ENCODE assay signal across 13 cellular contexts in genomic region chr9:126720661-126721530, GRCh38.
DNase-seq lines count a peak whose midpoint lies in the region; ATAC-seq and TF ChIP-seq lines count a peak whose summit lies in the region.
"Had no signal": no experiment of that assay in that cellular context is flagged by ENCODE, and none has a peak within 500 bp of the region (broad histone marks: within the 10 kb centered on the region; RNA-seq: fewer than 3 reads in every experiment).

No MANE protein-coding gene starts in this region.

- no peak for ATAC-seq in natural killer cell treated with Interleukin-12 subunit alpha and Interleukin-12 subunit beta and Interleukin-15 and Interleukin-18, amount 100 ng/mL, for 72 hours

- TF ChIP-seq CTCF in CD14-positive monocyte (IDR thresholded peaks at IDR 0.05) (no peak), GM13976 (IDR thresholded peaks at IDR 0.05; ENCODE audit: borderline replicate concordance, control extremely low read depth, extremely low read depth, insufficient read depth, missing control alignments) (no peak)

- H3K27ac Mint-ChIP-seq in CD14-positive monocyte: peak overlapping the region; percentile 92 to 99 (median 98)
- H3K27ac Mint-ChIP-seq in IgD-negative memory B cell: peak overlapping the region; percentile 93 to 95 (median 94)
- H3K27ac Mint-ChIP-seq in activated naive CD8-positive, alpha-beta T cell treated with anti-CD3 and anti-CD28 coated beads for 36 hours: peak overlapping the region; percentile 70
- H3K27ac Mint-ChIP-seq in natural killer cell treated with Interleukin-12 subunit alpha and Interleukin-12 subunit beta and Interleukin-15 and Interleukin-18, amount 100 ng/mL, for 72 hours: peak overlapping the region; percentile 76 to 85

- H3K4me3 Mint-ChIP-seq in CD14-positive monocyte: peak overlapping the region; percentile 61 to 86
- H3K4me3 Mint-ChIP-seq in IgD-negative memory B cell: peak overlapping the region; percentile 49 to 95 (median 92)
- H3K4me3 Mint-ChIP-seq in activated naive CD8-positive, alpha-beta T cell treated with anti-CD3 and anti-CD28 coated beads for 36 hours: peak overlapping the region; percentile 19
- peak overlapping the region; percentile 88 for H3K4me3 Mint-ChIP-seq in natural killer cell treated with Interleukin-12 subunit alpha and Interleukin-12 subunit beta and Interleukin-15 and Interleukin-18, amount 100 ng/mL, for 72 hours

- intact Hi-C loops in CD14-positive monocyte (cut with micrococcal nuclease): no loop called here

- in situ Hi-C loops in GM13976 (cut with MboI; ENCODE audit: low sequenced_read_pairs, unreplicated experiment): no loop called here

- H3K9me3 Mint-ChIP-seq in CD14-positive monocyte: peaks cover 0 to 4% (median 0%) of the 10 kb centered on the region in 7 donors
- H3K9me3 Mint-ChIP-seq in IgD-negative memory B cell: no peaks in the 10 kb centered on the region
- no peaks in the 10 kb centered on the region for H3K9me3 Mint-ChIP-seq in activated naive CD8-positive, alpha-beta T cell treated with anti-CD3 and anti-CD28 coated beads for 36 hours
- no peaks in the 10 kb centered on the region for H3K9me3 Mint-ChIP-seq in natural killer cell treated with Interleukin-12 subunit alpha and Interleukin-12 subunit beta and Interleukin-15 and Interleukin-18, amount 100 ng/mL, for 72 hours

- H3K4me1 Mint-ChIP-seq in CD14-positive monocyte (peaks cover 51% of the 10 kb centered on the region), IgD-negative memory B cell (peaks cover 30 to 35% (median 33%) of the 10 kb centered on the region in 3 donors)
- H3K4me1 Mint-ChIP-seq in activated naive CD8-positive, alpha-beta T cell treated with anti-CD3 and anti-CD28 coated beads for 36 hours: peaks cover 36% of the 10 kb centered on the region
- H3K4me1 Mint-ChIP-seq in natural killer cell treated with Interleukin-12 subunit alpha and Interleukin-12 subunit beta and Interleukin-15 and Interleukin-18, amount 100 ng/mL, for 72 hours (ENCODE audit: low read depth in 2 of 2): peaks cover 42 to 47% of the 10 kb centered on the region in 2 donors

- no peak for DNase-seq in CD14-positive monocyte (ENCODE audit: low spot score)
- DNase-seq in activated naive CD8-positive, alpha-beta T cell treated with anti-CD3 and anti-CD28 coated beads for 36 hours: no peak
- no peak for DNase-seq in natural killer cell treated with Interleukin-12 subunit alpha and Interleukin-12 subunit beta and Interleukin-15 and Interleukin-18, amount 100 ng/mL, for 72 hours (ENCODE audit: low spot score)
- DNase-seq in MV-4-11 (lab: John Stamatoyannopoulos, UW): no peak
- DNase-seq in iPS-NIHi11 (ENCODE audit: low spot score): no peak
- DNase-seq in stimulated activated CD8-positive, alpha-beta memory T cell treated with anti-CD3 and anti-CD28 coated beads, Interleukin-4, amount 100 ng/mL, for 48 hours: no peak
- no peak for DNase-seq in GM13976 (ENCODE audit: low spot score)
- DNase-seq: activated CD4-positive, alpha-beta T cell treated with anti-CD3 and anti-CD28 coated beads, Interleukin-2, amount 50 U/mL, for 4 hours; BE2C; midbrain; NCI-H2171 treated with DMSO at 0.1 percent for 48 hours; stimulated activated CD4-positive, alpha-beta T cell treated with anti-CD3 and anti-CD28 coated beads, Interleukin-1b, Interleukin-23, amount 100 ng/mL, for 48 hours had no signal

- H3K36me3 Mint-ChIP-seq in CD14-positive monocyte (no peaks in the 10 kb centered on the region), IgD-negative memory B cell (peaks cover 2% of the 10 kb centered on the region)
- H3K36me3 Mint-ChIP-seq in activated naive CD8-positive, alpha-beta T cell treated with anti-CD3 and anti-CD28 coated beads for 36 hours: no peaks in the 10 kb centered on the region
- no peaks in the 10 kb centered on the region for H3K36me3 Mint-ChIP-seq in natural killer cell treated with Interleukin-12 subunit alpha and Interleukin-12 subunit beta and Interleukin-15 and Interleukin-18, amount 100 ng/mL, for 72 hours

- H3K27me3 Mint-ChIP-seq in CD14-positive monocyte (ENCODE audit: low read depth in 3 of 3): peaks cover 7 to 14% (median 13%) of the 10 kb centered on the region in 3 donors
- H3K27me3 Mint-ChIP-seq in IgD-negative memory B cell: no peaks in the 10 kb centered on the region
- no peaks in the 10 kb centered on the region for H3K27me3 Mint-ChIP-seq in activated naive CD8-positive, alpha-beta T cell treated with anti-CD3 and anti-CD28 coated beads for 36 hours
- H3K27me3 Mint-ChIP-seq in natural killer cell treated with Interleukin-12 subunit alpha and Interleukin-12 subunit beta and Interleukin-15 and Interleukin-18, amount 100 ng/mL, for 72 hours: no peaks in the 10 kb centered on the region

Comparison
In these comparisons a context has a peak if more than half of its experiments do, and no peak if none do; other contexts are left out.
1. H3K4me3 Mint-ChIP-seq: peak in every context shown above with its lines; median percentile 92 in IgD-negative memory B cell; 88 in natural killer cell treated with Interleukin-12 subunit alpha and Interleukin-12 subunit beta and Interleukin-15 and Interleukin-18, amount 100 ng/mL, for 72 hours; 74 in CD14-positive monocyte; 19 in activated naive CD8-positive, alpha-beta T cell treated with anti-CD3 and anti-CD28 coated beads for 36 hours.